In the genomic region with DNA sequence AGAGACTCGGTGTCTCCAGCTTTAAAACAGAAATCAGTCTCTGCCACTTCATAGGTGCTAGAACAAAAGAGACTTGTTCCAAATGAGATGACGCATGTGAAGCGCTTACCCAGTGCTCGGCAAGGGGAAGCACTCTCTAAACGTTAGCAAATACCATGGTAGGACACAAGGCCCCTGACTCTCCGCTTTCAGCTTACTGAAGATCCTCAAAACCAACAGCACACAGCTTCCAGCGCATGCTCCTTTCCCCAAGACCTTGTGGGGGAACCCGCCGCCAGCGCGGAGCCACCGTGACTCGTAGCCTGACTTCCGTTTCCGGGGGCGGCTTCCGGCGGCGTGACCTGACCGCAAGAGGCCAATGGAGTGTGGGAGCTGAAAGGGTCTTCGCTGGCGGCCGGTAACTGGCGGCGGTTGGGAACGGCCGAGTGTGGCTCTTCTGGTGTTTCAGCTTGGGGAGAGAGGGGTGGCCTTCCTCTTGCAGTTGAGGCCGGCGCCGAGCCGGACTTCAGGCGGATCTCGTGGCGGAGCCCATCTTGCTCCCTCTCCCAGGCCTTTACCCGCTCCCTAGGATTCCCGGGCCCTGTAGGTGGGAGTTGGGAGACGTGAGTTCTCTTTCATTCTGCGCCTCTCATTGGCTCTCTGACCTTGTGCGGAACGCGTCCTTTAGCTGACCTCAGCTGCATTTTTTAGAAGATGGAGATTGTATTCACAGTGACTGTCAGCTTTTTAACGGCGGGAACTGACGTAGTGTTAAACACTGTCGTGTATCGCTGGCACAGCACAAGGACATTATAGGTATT, we compare ENCODE assay signal across 8 cellular contexts. TPM values are rescaled to one million over a fixed set of nuclear protein-coding genes. Genes with fewer than 3 reads are reported as not detected.
A peak's percentile ranks its signal among the peaks of the same experiment; 100 is the strongest.
DNase-seq lines count a peak whose midpoint lies in the region; ATAC-seq and TF ChIP-seq lines count a peak whose summit lies in the region.

TSS of gene THUMPD3 (plus strand) at position 324 of the 800 bp plus-strand sequence. CDS start 2,015 bp downstream, outside the sequence.

- H3K9ac ChIP-seq in PC-3 (ENCODE audit: low read length) (peak within 1 kb of the TSS; percentile 95), mucosa of rectum (ENCODE audit: low read depth in 1 of 2, low read length in 2 of 2) (peak within 1 kb of the TSS; percentile 83 to 98)

- no peaks in the 10 kb centered on the region for H3K9me2 ChIP-seq in PC-3 (replicated peaks; ENCODE audit: low read length)

- TF ChIP-seq POLR2A in erythroblast (IDR thresholded peaks at IDR 0.05; ENCODE audit: low read length) = peak; percentile 94

- peak within 1 kb of the TSS; percentile 90 for H3K4me2 ChIP-seq in PC-3 (ENCODE audit: low read length)

- ATAC-seq in GM21515 (IDR thresholded peaks at IDR 0.05; ENCODE audit: unreplicated experiment) (peak; percentile 96), PC-3 (peak; percentile 92)

- CTCF ChIA-PET in PC-3 (lab: Charles Lee) = interaction anchor here (0.7 to 1.3 kb wide), 3 partner anchors 8 to 16 kb away, joined by 3 to 9 read pairs (median 6); no protein-coding TSS in a partner anchor

- TF ChIP-seq CTCF in PC-3 (conservative IDR thresholded peaks at IDR 0.05; ENCODE audit: low read depth, low read length) = no peak

- DNase-seq in DMS 273 (lab: John Stamatoyannopoulos, UW; ENCODE audit: unreplicated experiment) = peak; percentile 92
- peak; percentile 91 for DNase-seq in HuH-7 (ENCODE audit: low spot score)
- peak; percentile 82 for DNase-seq in PC-3
- peak; percentile 92 for DNase-seq in activated T-cell treated with anti-CD3 and anti-CD28 coated beads for 48 hours (ENCODE audit: low read depth)
- peak; percentile 93 to 94 for DNase-seq in erythroblast (lab: John Stamatoyannopoulos, UW)
- DNase-seq in stimulated activated CD8-positive, alpha-beta memory T cell treated with anti-CD3 and anti-CD28 coated beads, Interleukin-7, amount 100 ng/mL, for 1 hour (ENCODE audit: low read depth in 2 of 2) = peak; percentile 84 to 88

- peaks cover 23% of the 10 kb centered on the region for H3K36me3 ChIP-seq in PC-3 (ENCODE audit: low read depth, low read length)
- peaks cover 8 to 24% of the 10 kb centered on the region in 2 donors for H3K36me3 ChIP-seq in mucosa of rectum (ENCODE audit: control insufficient read depth in 2 of 2, insufficient read depth in 2 of 2, low read length in 2 of 2)

- peaks cover 24% of the 10 kb centered on the region for H3K79me2 ChIP-seq in PC-3 (ENCODE audit: low read length)

- TSS peak; percentile 84 for BruUV-seq in PC-3 (replicated peaks; lab: Mats Ljungman, UMichigan)

- POLR2A ChIA-PET in PC-3 (lab: Charles Lee; ENCODE audit: unreplicated experiment) = interaction anchor here (0.6 kb wide), 2 partner anchors 9 to 235 kb away, joined by 3 to 5 read pairs; no protein-coding TSS in a partner anchor

- H3K4me1 ChIP-seq in PC-3 (ENCODE audit: insufficient read depth, low read length) = peaks cover 19% of the 10 kb centered on the region
- H3K4me1 ChIP-seq in mucosa of rectum (ENCODE audit: control insufficient read depth in 2 of 2, insufficient read depth in 2 of 2, low read length in 2 of 2) = peaks cover 4 to 8% of the 10 kb centered on the region in 2 donors

- H2AFZ ChIP-seq in PC-3 (ENCODE audit: low read length) = peak within 1 kb of the TSS; percentile 94

- H3K27ac ChIP-seq in PC-3 (ENCODE audit: low read length) (peak within 1 kb of the TSS; percentile 90), mucosa of rectum (ENCODE audit: low read depth in 2 of 2, low read length in 2 of 2) (peak within 1 kb of the TSS; percentile 87 to 88)

- H3K9me3 ChIP-seq in PC-3 (ENCODE audit: low read length) (no peaks in the 10 kb centered on the region), mucosa of rectum (ENCODE audit: control insufficient read depth in 2 of 2, low read length in 2 of 2) (no peaks in the 10 kb centered on the region)

- intact Hi-C loops in PC-3 (cut with micrococcal nuclease) = loop anchor here (1.0 to 2.0 kb wide), 2 partner anchors 10 to 34 kb away; partner anchors contain the start of gene SETD5

- no peaks in the 10 kb centered on the region for H3K27me3 ChIP-seq in PC-3 (ENCODE audit: low read length)
- H3K27me3 ChIP-seq in mucosa of rectum (ENCODE audit: control insufficient read depth in 2 of 2, insufficient read depth in 2 of 2, low read length in 2 of 2) = no peaks in the 10 kb centered on the region

- H3K4me3 ChIP-seq in PC-3 (ENCODE audit: low read length) (peak within 1 kb of the TSS; percentile 74), mucosa of rectum (ENCODE audit: low read length in 2 of 2) (peak within 1 kb of the TSS; percentile 93 to 99)

- no peaks in the 10 kb centered on the region for H4K20me1 ChIP-seq in PC-3 (ENCODE audit: low read length)

- H3F3A ChIP-seq in PC-3 (ENCODE audit: low read length, unreplicated experiment) = no peaks in the 10 kb centered on the region

RNA-seq across cellular contexts. Expression of gene THUMPD3, which starts in this region (rescaled TPM):
- total RNA-seq in PC-3 (2014; rRNA removed) = 45.3 and 65.5 TPM in 2 replicates

Comparison
In these comparisons a context has a peak if more than half of its experiments do, and no peak if none do; other contexts are left out.
1. Peak in every context shown above with its lines: DNase-seq, ATAC-seq, H3K4me3 ChIP-seq and H3K27ac ChIP-seq.